In genomic region chr6:11215773-11216172, GRCh38 we compare ENCODE assay signal across 15 cellular contexts. TPM values are rescaled to one million over a fixed set of nuclear protein-coding genes. Genes with fewer than 3 reads are reported as not detected.
A peak's percentile ranks its signal among the peaks of the same experiment; 100 is the strongest.
DNase-seq lines count a peak whose midpoint lies in the region; ATAC-seq and TF ChIP-seq lines count a peak whose summit lies in the region.
"Had no signal": no experiment of that assay in that cellular context is flagged by ENCODE, and none has a peak within 500 bp of the region (broad histone marks: within the 10 kb centered on the region; RNA-seq: fewer than 3 reads in every experiment).

No MANE protein-coding gene starts in this region.

- WGBS in body of pancreas, 2 donors, result 63 to 69% methylated on average over 7 of the region's 7 CpGs
- 48 to 78% methylated on average over 7 of the region's 7 CpGs for WGBS in lung, 2 donors

- DNase-seq in Daoy (ENCODE audit: low read depth) (peak; percentile 56), body of pancreas (peak in 3 of 4 donors; percentile 40 to 51 (median 41)), lung (ENCODE audit: low spot score) (peak; percentile 56), dedifferentiated amniotic fluid mesenchymal stem cell (ENCODE audit: extremely low spot score) (no peak), WERI-Rb-1 (no peak)
- no peak for DNase-seq in stimulated activated effector memory CD8-positive, alpha-beta T cell treated with anti-CD3 and anti-CD28 coated beads, Interleukin-12 subunit alpha, Interleukin-12 subunit beta, amount 100 ng/mL, for 72 hours (ENCODE audit: low spot score in 2 of 2)
- DNase-seq in central memory CD4-positive, alpha-beta T cell, result no peak
- DNase-seq: activated T-cell treated with anti-CD3 and anti-CD28 coated beads, Interleukin-2, amount 50 U/mL, for 72 hours; GF-D8; left colon; NCI-H187 treated with DMSO at 0.1 percent for 48 hours had no signal

- H3K27me3 ChIP-seq in body of pancreas, result no peaks in the 10 kb centered on the region
- no peaks in the 10 kb centered on the region for H3K27me3 ChIP-seq in lung (ENCODE audit: control insufficient read depth, insufficient read depth)
- no peaks in the 10 kb centered on the region for H3K27me3 ChIP-seq in WERI-Rb-1 (ENCODE audit: insufficient read depth, low read depth, severe bottlenecking)
- H3K27me3 ChIP-seq: BLaER1 had no signal

- TF ChIP-seq CTCF in body of pancreas (IDR thresholded peaks at IDR 0.05) (no peak), lung (IDR thresholded peaks at IDR 0.05; ENCODE audit: control extremely low read depth, extremely low read depth) (no peak), WERI-Rb-1 (IDR thresholded peaks at IDR 0.05; ENCODE audit: low read depth, low read length) (no peak)

- ATAC-seq in body of pancreas (no peak), lung (ENCODE audit: insufficient read depth, low FRiP score) (no peak), HG03139 (IDR thresholded peaks at IDR 0.05; ENCODE audit: unreplicated experiment) (no peak)
- ATAC-seq in stimulated activated effector memory CD8-positive, alpha-beta T cell treated with anti-CD3 and anti-CD28 coated beads, Interleukin-12 subunit alpha, Interleukin-12 subunit beta, amount 100 ng/mL, for 72 hours, result no peak
- ATAC-seq: activated T-cell treated with anti-CD3 and anti-CD28 coated beads, Interleukin-2, amount 50 U/mL, for 72 hours; left colon; sciatic nerve had no signal

- no peak overlapping the region for H3K4me3 Mint-ChIP-seq in stimulated activated effector memory CD8-positive, alpha-beta T cell treated with anti-CD3 and anti-CD28 coated beads, Interleukin-12 subunit alpha, Interleukin-12 subunit beta, amount 100 ng/mL, for 72 hours
- H3K4me3 Mint-ChIP-seq: activated T-cell treated with anti-CD3 and anti-CD28 coated beads, Interleukin-2, amount 50 U/mL, for 72 hours; IgD-negative memory B cell had no signal

- H3K36me3 Mint-ChIP-seq in stimulated activated effector memory CD8-positive, alpha-beta T cell treated with anti-CD3 and anti-CD28 coated beads, Interleukin-12 subunit alpha, Interleukin-12 subunit beta, amount 100 ng/mL, for 72 hours, result peaks cover 78% of the 10 kb centered on the region

- no peaks in the 10 kb centered on the region for H3K9me3 Mint-ChIP-seq in stimulated activated effector memory CD8-positive, alpha-beta T cell treated with anti-CD3 and anti-CD28 coated beads, Interleukin-12 subunit alpha, Interleukin-12 subunit beta, amount 100 ng/mL, for 72 hours
- H3K9me3 Mint-ChIP-seq: activated T-cell treated with anti-CD3 and anti-CD28 coated beads, Interleukin-2, amount 50 U/mL, for 72 hours; IgD-negative memory B cell had no signal

- H3K27ac Mint-ChIP-seq in stimulated activated effector memory CD8-positive, alpha-beta T cell treated with anti-CD3 and anti-CD28 coated beads, Interleukin-12 subunit alpha, Interleukin-12 subunit beta, amount 100 ng/mL, for 72 hours, result peak overlapping the region; percentile 23

- peaks cover 80% of the 10 kb centered on the region for H3K4me1 Mint-ChIP-seq in stimulated activated effector memory CD8-positive, alpha-beta T cell treated with anti-CD3 and anti-CD28 coated beads, Interleukin-12 subunit alpha, Interleukin-12 subunit beta, amount 100 ng/mL, for 72 hours

- peaks cover 63% of the 10 kb centered on the region for H3K4me1 ChIP-seq in body of pancreas
- peaks cover 43 to 56% of the 10 kb centered on the region in 2 donors for H3K4me1 ChIP-seq in lung (ENCODE audit: control insufficient read depth in 2 of 2, insufficient read depth in 2 of 2, low read length in 2 of 2)

- no peaks in the 10 kb centered on the region for H3K36me3 ChIP-seq in body of pancreas (replicated peaks in 1 of 2; ENCODE audit: insufficient read depth in 1 of 2, low read depth in 2 of 2)
- peaks cover 7 to 17% of the 10 kb centered on the region in 2 donors for H3K36me3 ChIP-seq in lung (ENCODE audit: control insufficient read depth in 2 of 2, insufficient read depth in 2 of 2, low read length in 2 of 2)
- H3K36me3 ChIP-seq in WERI-Rb-1, result no peaks in the 10 kb centered on the region

- no peak for TF ChIP-seq POLR2A in body of pancreas (IDR thresholded peaks at IDR 0.05)

- no peak overlapping the region for H3K4me3 ChIP-seq in body of pancreas
- no peak overlapping the region for H3K4me3 ChIP-seq in lung
- H3K4me3 ChIP-seq in WERI-Rb-1 (ENCODE audit: low read depth, low read length), result no peak overlapping the region
- H3K4me3 ChIP-seq: BLaER1 had no signal

- H3K27ac ChIP-seq in body of pancreas, result peak overlapping the region in 3 of 4 donors; percentile 71 to 73 (median 73)
- H3K27ac ChIP-seq in lung (ENCODE audit: low read depth in 1 of 2, low read length in 1 of 2), result peak overlapping the region; percentile 30 to 93
- no peak overlapping the region for H3K27ac ChIP-seq in WERI-Rb-1
- H3K27ac ChIP-seq: BLaER1 had no signal

- H3K9me3 ChIP-seq in body of pancreas, result no peaks in the 10 kb centered on the region
- H3K9me3 ChIP-seq in lung (ENCODE audit: control insufficient read depth in 2 of 2, insufficient read depth in 1 of 2, low read length in 1 of 2), result no peaks in the 10 kb centered on the region
- H3K9me3 ChIP-seq in WERI-Rb-1 (ENCODE audit: severe bottlenecking), result no peaks in the 10 kb centered on the region
- H3K9me3 ChIP-seq: BLaER1 had no signal

- intact Hi-C loops in body of pancreas (cut with DNase I), result no loop called here

RNA-seq across cellular contexts. Expression of gene NEDD9, which starts 16.7 kb away (rescaled TPM):
- 20.5 and 21.8 TPM in 2 replicates for total RNA-seq in Daoy (2014; rRNA removed; shearing (Covaris generic))
- 10 to 100 TPM; 22.8 to 58.3 TPM for total RNA-seq in body of pancreas
- 100 to 1,000 TPM; 149 to 158 TPM for total RNA-seq in lung
- polyA plus RNA-seq in lung, result 100 to 1,000 TPM in 1 of 2 donors, 10 to 100 TPM in 1; 28.2 to 101 TPM

Comparison
In these comparisons a context has a peak if more than half of its experiments do, and no peak if none do; other contexts are left out.
1. DNase-seq: peak in Daoy (single experiment), body of pancreas (3 of 4) and lung (single experiment); none in stimulated activated effector memory CD8-positive, alpha-beta T cell treated with anti-CD3 and anti-CD28 coated beads, Interleukin-12 subunit alpha, Interleukin-12 subunit beta, amount 100 ng/mL, for 72 hours (0 of 2), dedifferentiated amniotic fluid mesenchymal stem cell (single experiment), WERI-Rb-1 (single experiment) and central memory CD4-positive, alpha-beta T cell (single experiment).